Comparison of ENCODE assay signal across 9 cellular contexts in genomic region chr11:113806403-113806802, GRCh38. TPM values are rescaled to one million over a fixed set of nuclear protein-coding genes. Genes with fewer than 3 reads are reported as not detected.
A peak's percentile ranks its signal among the peaks of the same experiment; 100 is the strongest.
DNase-seq lines count a peak whose midpoint lies in the region; ATAC-seq and TF ChIP-seq lines count a peak whose summit lies in the region.
"Had no signal": no experiment of that assay in that cellular context is flagged by ENCODE, and none has a peak within 500 bp of the region (broad histone marks: within the 10 kb centered on the region; RNA-seq: fewer than 3 reads in every experiment).

No MANE protein-coding gene starts in this region.

- H3K4me2 ChIP-seq in neural cell (ENCODE audit: low read length) = no peak overlapping the region

- H3K27ac ChIP-seq in C4-2B (no peak overlapping the region), dorsolateral prefrontal cortex (no peak overlapping the region), neural cell (ENCODE audit: low read length) (no peak overlapping the region)

- no peaks in the 10 kb centered on the region for H3F3A ChIP-seq in neural cell (ENCODE audit: insufficient read depth, low read length, poor library complexity, severe bottlenecking)

- no peak for TF ChIP-seq RAD21 in neural cell (conservative IDR thresholded peaks at IDR 0.05)

- H3K4me3 ChIP-seq in dorsolateral prefrontal cortex (no peak overlapping the region), neural cell (ENCODE audit: low read length) (no peak overlapping the region)

- no peaks in the 10 kb centered on the region for H3K9me2 ChIP-seq in neural cell (ENCODE audit: insufficient read depth, low read length)

- no peak overlapping the region for H2AFZ ChIP-seq in neural cell (ENCODE audit: low read depth, low read length)

- no peaks in the 10 kb centered on the region for H3K36me3 ChIP-seq in neural cell (ENCODE audit: insufficient read depth, low read length)

- no peak for TF ChIP-seq EP300 in neural cell (conservative IDR thresholded peaks at IDR 0.05; ENCODE audit: poor library complexity, severe bottlenecking)

- no peaks in the 10 kb centered on the region for H3K79me2 ChIP-seq in neural cell (replicated peaks; ENCODE audit: insufficient read depth, low read length)

- DNase-seq in NCI-H748 treated with DMSO at 0.1 percent for 48 hours (lab: John Stamatoyannopoulos, UW) (peak; percentile 12), dorsolateral prefrontal cortex (no peak), inferior parietal cortex (ENCODE audit: extremely low spot score) (no peak)
- no peak for DNase-seq in central memory CD4-positive, alpha-beta T cell
- no peak for DNase-seq in activated CD4-positive, alpha-beta T cell treated with anti-CD3 and anti-CD28 coated beads for 48 hours

- no peak overlapping the region for H3K9ac ChIP-seq in neural cell (ENCODE audit: low read length)

- H3K27me3 ChIP-seq in dorsolateral prefrontal cortex = no peaks in the 10 kb centered on the region
- H3K27me3 ChIP-seq in neural cell (ENCODE audit: insufficient read depth, low read depth, low read length) = no peaks in the 10 kb centered on the region

- intact Hi-C loops in dorsolateral prefrontal cortex (cut with DNase I) = no loop called here

- peak; percentile 61 for ATAC-seq in GM18907 (IDR thresholded peaks at IDR 0.05; ENCODE audit: unreplicated experiment)

- H3K9me3 ChIP-seq in neural cell (ENCODE audit: low read length) = no peaks in the 10 kb centered on the region

- H4K20me1 ChIP-seq in neural cell (ENCODE audit: insufficient read depth) = no peaks in the 10 kb centered on the region

- peak; percentile 83 for TF ChIP-seq CTCF in C4-2B (conservative IDR thresholded peaks at IDR 0.05)
- peak in 44 of 56 donors; percentile 15 to 50 (median 32) for TF ChIP-seq CTCF in dorsolateral prefrontal cortex (IDR thresholded peaks at IDR 0.05 in 54 of 56, conservative IDR thresholded peaks at IDR 0.05 in 2 of 56; ENCODE audit: low read depth in 1 of 56, partially characterized antibody in 56 of 56)
- TF ChIP-seq CTCF in neural cell (IDR thresholded peaks at IDR 0.05; ENCODE audit: poor library complexity, severe bottlenecking) = peak; percentile 15

TF ChIP-seq in neural cell, 6 proteins besides CTCF, POLR2A, EP300 and RAD21:
- TF ChIP-seq SMC3 (conservative IDR thresholded peaks at IDR 0.05; ENCODE audit: poor library complexity) = peak; percentile 29
- no peak for TF ChIP-seq REST (IDR thresholded peaks at IDR 0.05; ENCODE audit: borderline replicate concordance)
- no peak for TF ChIP-seq EZH2 (IDR thresholded peaks at IDR 0.05; ENCODE audit: borderline replicate concordance, insufficient read depth, low read length, poor library complexity, severe bottlenecking)
- TF ChIP-seq MXI1 (conservative IDR thresholded peaks at IDR 0.05; ENCODE audit: poor library complexity, severe bottlenecking) = no peak
- no peak for TF ChIP-seq TAF1 (IDR thresholded peaks at IDR 0.05; ENCODE audit: low read depth)
- no peak for TF ChIP-seq POLR2AphosphoS5 (IDR thresholded peaks at IDR 0.05)

RNA-seq across cellular contexts. Expression of gene CLDN25, which starts 26.8 kb away (rescaled TPM):
- not detected for total RNA-seq in dorsolateral prefrontal cortex
- not detected in 2 replicates for polyA plus RNA-seq in neural cell
- not detected in 2 replicates for polyA minus RNA-seq in neural cell
- polyA plus RNA-seq: IgD-negative memory B cell had no signal

RNA-seq across cellular contexts. Expression of gene ZW10, which starts 32.9 kb away (rescaled TPM):
- 10 to 100 TPM in 118 of 120 experiments, 1 to 10 TPM in 2; 8.4 to 21.0 (median 13.8) TPM for total RNA-seq in dorsolateral prefrontal cortex
- polyA plus RNA-seq in neural cell = 20.8 and 21.5 TPM in 2 replicates
- polyA minus RNA-seq in neural cell = 24.5 and 28.5 TPM in 2 replicates

Comparison
In these comparisons a context has a peak if more than half of its experiments do, and no peak if none do; other contexts are left out.
1. CTCF ChIP-seq: peak in every context shown above with its lines; median percentile 83 in C4-2B; 32 in dorsolateral prefrontal cortex; 15 in neural cell.